ENCODE assay signal across 1 cellular context in genomic region chr3:123148772-123149171, GRCh38.
TF ChIP-seq lines count a peak whose summit lies in the region.

No MANE protein-coding gene starts in this region.

TF ChIP-seq in K562, 482 proteins besides CTCF, POLR2A, EP300 and RAD21 (continued from another document):
- no peak for TF ChIP-seq MITF (IDR thresholded peaks at IDR 0.05)
- no peak for TF ChIP-seq POLR2AphosphoS5 (IDR thresholded peaks at IDR 0.05; ENCODE audit: control insufficient read depth, insufficient read depth, low read depth, low read length)
- no peak for TF ChIP-seq CXXC5 (CRISPR knock-in tag; IDR thresholded peaks at IDR 0.05)
- TF ChIP-seq STAT5A (IDR thresholded peaks at IDR 0.05; ENCODE audit: borderline replicate concordance, low read length), result no peak
- TF ChIP-seq ZNF282 (CRISPR knock-in tag; IDR thresholded peaks at IDR 0.05), result no peak
- no peak for TF ChIP-seq CTBP1 (IDR thresholded peaks at IDR 0.05; ENCODE audit: borderline replicate concordance)
- TF ChIP-seq ZNF324 (CRISPR knock-in tag; IDR thresholded peaks at IDR 0.05), result no peak
- TF ChIP-seq KDM5B (IDR thresholded peaks at IDR 0.05; ENCODE audit: insufficient replicate concordance, low read depth, low read length), result no peak
- TF ChIP-seq DMBX1 (CRISPR knock-in tag; IDR thresholded peaks at IDR 0.05; ENCODE audit: borderline replicate concordance), result no peak
- no peak for TF ChIP-seq PKNOX1 (IDR thresholded peaks at IDR 0.05)
- TF ChIP-seq FOXK2 (conservative IDR thresholded peaks at IDR 0.05 in 1 of 2, IDR thresholded peaks at IDR 0.05 in 1 of 2; ENCODE audit: low read depth in 2 of 2), result no peak
- TF ChIP-seq MTA2 (IDR thresholded peaks at IDR 0.05; ENCODE audit: low read depth), result no peak
- no peak for TF ChIP-seq DIDO1 (tag; IDR thresholded peaks at IDR 0.05; ENCODE audit: low read depth)
- no peak for TF ChIP-seq ZNF609 (CRISPR knock-in tag; IDR thresholded peaks at IDR 0.05; ENCODE audit: borderline replicate concordance)
